In genomic region chr6:141421378-141421777, GRCh38 we compare ENCODE assay signal across 12 cellular contexts.
A peak's percentile ranks its signal among the peaks of the same experiment; 100 is the strongest.
DNase-seq lines count a peak whose midpoint lies in the region; ATAC-seq, FAIRE-seq and TF ChIP-seq lines count a peak whose summit lies in the region.
"Had no signal": no experiment of that assay in that cellular context is flagged by ENCODE, and none has a peak within 500 bp of the region (broad histone marks: within the 10 kb centered on the region; RNA-seq: fewer than 3 reads in every experiment).

No MANE protein-coding gene starts in this region.

- POLR2A ChIA-PET in RWPE1 (lab: Yijun Ruan, JAX; ENCODE audit: low non-redundant PET), result no interaction called here
- POLR2A ChIA-PET in WTC11 (lab: Charles Lee), result no interaction called here

- peaks cover 12% of the 10 kb centered on the region for H3K36me3 Mint-ChIP-seq in WTC11

- peak; percentile 51 for DNase-seq in GM03348 (ENCODE audit: low spot score)
- DNase-seq in RWPE1 (ENCODE audit: low spot score), result peak; percentile 54
- peak; percentile 92 for DNase-seq in fibroblast of mammary gland (ENCODE audit: low read depth)
- peak; percentile 97 for DNase-seq in renal cortical epithelial cell (ENCODE audit: low read depth)
- no peak for DNase-seq in stomach
- no peak for DNase-seq in GF-D8 (lab: John Stamatoyannopoulos, UW)
- no peak for DNase-seq in kidney
- DNase-seq in WTC11 (ENCODE audit: low spot score), result no peak
- DNase-seq: glutamatergic neuron, H9, midbrain, NCI-H1092 had no signal

- H3K9me3 ChIP-seq in stomach (peaks cover 0 to 4% (median 0%) of the 10 kb centered on the region in 4 donors), kidney (ENCODE audit: control insufficient read depth in 1 of 2, low read length in 2 of 2) (no peaks in the 10 kb centered on the region)

- TF ChIP-seq POLR2A in stomach (IDR thresholded peaks at IDR 0.05), result no peak

- TF ChIP-seq CTCF in RWPE1 (conservative IDR thresholded peaks at IDR 0.05; ENCODE audit: low read depth) (no peak), fibroblast of mammary gland (conservative IDR thresholded peaks at IDR 0.05; ENCODE audit: control insufficient read depth, insufficient read depth, low read depth, low read length) (no peak), stomach (IDR thresholded peaks at IDR 0.05) (no peak), kidney (IDR thresholded peaks at IDR 0.05; ENCODE audit: borderline replicate concordance, extremely low read depth, insufficient read depth) (no peak), WTC11 (IDR thresholded peaks at IDR 0.05) (no peak)

- H3K9me3 Mint-ChIP-seq in WTC11, result peaks cover 22% of the 10 kb centered on the region

- intact Hi-C loops in stomach (cut with DNase I; ENCODE audit: low total_unique reads), result no loop called here
- intact Hi-C loops in kidney (cut with DNase I), result no loop called here

- TF ChIP-seq EP300 in stomach (IDR thresholded peaks at IDR 0.05), result no peak

- H3K27ac ChIP-seq in RWPE1 (no peak overlapping the region), stomach (no peak overlapping the region), kidney (ENCODE audit: low read depth in 2 of 2, low read length in 2 of 2) (no peak overlapping the region)

- H3K4me1 ChIP-seq in stomach, result no peaks in the 10 kb centered on the region
- no peaks in the 10 kb centered on the region for H3K4me1 ChIP-seq in kidney (ENCODE audit: control insufficient read depth in 1 of 2, insufficient read depth in 1 of 2, low read depth in 1 of 2, low read length in 2 of 2)

- no peak for FAIRE-seq in kidney (lab: Jason Lieb, UNC)

- H3K4me1 Mint-ChIP-seq in WTC11, result no peaks in the 10 kb centered on the region
- H3K4me1 Mint-ChIP-seq: H9 had no signal

- no peak overlapping the region for H3K4me3 Mint-ChIP-seq in WTC11
- H3K4me3 Mint-ChIP-seq: H9 had no signal

- H3K27me3 ChIP-seq in stomach, result no peaks in the 10 kb centered on the region

- CTCF ChIA-PET in RWPE1 (lab: Yijun Ruan, JAX), result no interaction called here
- CTCF ChIA-PET in WTC11 (lab: Charles Lee), result no interaction called here

- 70 to 84% (median 84%) methylated on average over 4 of the region's 4 CpGs for WGBS in stomach, 5 donors

- H3K27me3 Mint-ChIP-seq in WTC11 (ENCODE audit: low read depth), result no peaks in the 10 kb centered on the region

- no peak overlapping the region for H3K27ac Mint-ChIP-seq in WTC11
- H3K27ac Mint-ChIP-seq: H9 had no signal

- H3K9ac ChIP-seq in kidney (ENCODE audit: low read length in 2 of 2), result no peak overlapping the region

- ATAC-seq in WTC11, result no peak

- H3K4me3 ChIP-seq in fibroblast of mammary gland (ENCODE audit: control insufficient read depth, low read depth, low read length) (no peak overlapping the region), stomach (no peak overlapping the region), kidney (ENCODE audit: low read length in 2 of 2) (no peak overlapping the region)

- H3K36me3 ChIP-seq in stomach (no peaks in the 10 kb centered on the region), kidney (ENCODE audit: control insufficient read depth in 1 of 2, insufficient read depth in 2 of 2, low read length in 2 of 2) (no peaks in the 10 kb centered on the region)

TF ChIP-seq in WTC11, 78 proteins besides CTCF, POLR2A, EP300 and RAD21 (continues in another document):
- no peak for TF ChIP-seq ETV6 (CRISPR knock-in tag; IDR thresholded peaks at IDR 0.05)
- TF ChIP-seq, protein P1, sequence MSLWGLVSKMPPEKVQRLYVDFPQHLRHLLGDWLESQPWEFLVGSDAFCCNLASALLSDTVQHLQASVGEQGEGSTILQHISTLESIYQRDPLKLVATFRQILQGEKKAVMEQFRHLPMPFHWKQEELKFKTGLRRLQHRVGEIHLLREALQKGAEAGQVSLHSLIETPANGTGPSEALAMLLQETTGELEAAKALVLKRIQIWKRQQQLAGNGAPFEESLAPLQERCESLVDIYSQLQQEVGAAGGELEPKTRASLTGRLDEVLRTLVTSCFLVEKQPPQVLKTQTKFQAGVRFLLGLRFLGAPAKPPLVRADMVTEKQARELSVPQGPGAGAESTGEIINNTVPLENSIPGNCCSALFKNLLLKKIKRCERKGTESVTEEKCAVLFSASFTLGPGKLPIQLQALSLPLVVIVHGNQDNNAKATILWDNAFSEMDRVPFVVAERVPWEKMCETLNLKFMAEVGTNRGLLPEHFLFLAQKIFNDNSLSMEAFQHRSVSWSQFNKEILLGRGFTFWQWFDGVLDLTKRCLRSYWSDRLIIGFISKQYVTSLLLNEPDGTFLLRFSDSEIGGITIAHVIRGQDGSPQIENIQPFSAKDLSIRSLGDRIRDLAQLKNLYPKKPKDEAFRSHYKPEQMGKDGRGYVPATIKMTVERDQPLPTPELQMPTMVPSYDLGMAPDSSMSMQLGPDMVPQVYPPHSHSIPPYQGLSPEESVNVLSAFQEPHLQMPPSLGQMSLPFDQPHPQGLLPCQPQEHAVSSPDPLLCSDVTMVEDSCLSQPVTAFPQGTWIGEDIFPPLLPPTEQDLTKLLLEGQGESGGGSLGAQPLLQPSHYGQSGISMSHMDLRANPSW (CRISPR knock-in tag; conservative IDR thresholded peaks at IDR 0.05; ENCODE audit: low read depth), result no peak
- no peak for TF ChIP-seq HMGA2 (CRISPR knock-in tag; IDR thresholded peaks at IDR 0.05)
- no peak for TF ChIP-seq EMX1 (CRISPR knock-in tag; IDR thresholded peaks at IDR 0.05)
- TF ChIP-seq, protein P2, sequence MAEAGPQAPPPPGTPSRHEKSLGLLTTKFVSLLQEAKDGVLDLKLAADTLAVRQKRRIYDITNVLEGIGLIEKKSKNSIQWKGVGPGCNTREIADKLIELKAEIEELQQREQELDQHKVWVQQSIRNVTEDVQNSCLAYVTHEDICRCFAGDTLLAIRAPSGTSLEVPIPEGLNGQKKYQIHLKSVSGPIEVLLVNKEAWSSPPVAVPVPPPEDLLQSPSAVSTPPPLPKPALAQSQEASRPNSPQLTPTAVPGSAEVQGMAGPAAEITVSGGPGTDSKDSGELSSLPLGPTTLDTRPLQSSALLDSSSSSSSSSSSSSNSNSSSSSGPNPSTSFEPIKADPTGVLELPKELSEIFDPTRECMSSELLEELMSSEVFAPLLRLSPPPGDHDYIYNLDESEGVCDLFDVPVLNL (CRISPR knock-in tag; IDR thresholded peaks at IDR 0.05; ENCODE audit: borderline replicate concordance, low read depth), result no peak
- no peak for TF ChIP-seq CREB1 (CRISPR knock-in tag; IDR thresholded peaks at IDR 0.05)
- TF ChIP-seq ZNF396 (CRISPR knock-in tag; IDR thresholded peaks at IDR 0.05; ENCODE audit: borderline replicate concordance), result no peak
- no peak for TF ChIP-seq PRRX2 (CRISPR knock-in tag; IDR thresholded peaks at IDR 0.05)
- no peak for TF ChIP-seq NR2C2 (CRISPR knock-in tag; IDR thresholded peaks at IDR 0.05)
- no peak for TF ChIP-seq ZNF232 (CRISPR knock-in tag; IDR thresholded peaks at IDR 0.05)
- TF ChIP-seq CBFB (CRISPR knock-in tag; IDR thresholded peaks at IDR 0.05; ENCODE audit: low read depth), result no peak
- no peak for TF ChIP-seq ZNF425 (CRISPR knock-in tag; conservative IDR thresholded peaks at IDR 0.05)
- TF ChIP-seq, protein P3, sequence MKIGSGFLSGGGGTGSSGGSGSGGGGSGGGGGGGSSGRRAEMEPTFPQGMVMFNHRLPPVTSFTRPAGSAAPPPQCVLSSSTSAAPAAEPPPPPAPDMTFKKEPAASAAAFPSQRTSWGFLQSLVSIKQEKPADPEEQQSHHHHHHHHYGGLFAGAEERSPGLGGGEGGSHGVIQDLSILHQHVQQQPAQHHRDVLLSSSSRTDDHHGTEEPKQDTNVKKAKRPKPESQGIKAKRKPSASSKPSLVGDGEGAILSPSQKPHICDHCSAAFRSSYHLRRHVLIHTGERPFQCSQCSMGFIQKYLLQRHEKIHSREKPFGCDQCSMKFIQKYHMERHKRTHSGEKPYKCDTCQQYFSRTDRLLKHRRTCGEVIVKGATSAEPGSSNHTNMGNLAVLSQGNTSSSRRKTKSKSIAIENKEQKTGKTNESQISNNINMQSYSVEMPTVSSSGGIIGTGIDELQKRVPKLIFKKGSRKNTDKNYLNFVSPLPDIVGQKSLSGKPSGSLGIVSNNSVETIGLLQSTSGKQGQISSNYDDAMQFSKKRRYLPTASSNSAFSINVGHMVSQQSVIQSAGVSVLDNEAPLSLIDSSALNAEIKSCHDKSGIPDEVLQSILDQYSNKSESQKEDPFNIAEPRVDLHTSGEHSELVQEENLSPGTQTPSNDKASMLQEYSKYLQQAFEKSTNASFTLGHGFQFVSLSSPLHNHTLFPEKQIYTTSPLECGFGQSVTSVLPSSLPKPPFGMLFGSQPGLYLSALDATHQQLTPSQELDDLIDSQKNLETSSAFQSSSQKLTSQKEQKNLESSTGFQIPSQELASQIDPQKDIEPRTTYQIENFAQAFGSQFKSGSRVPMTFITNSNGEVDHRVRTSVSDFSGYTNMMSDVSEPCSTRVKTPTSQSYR (CRISPR knock-in tag; IDR thresholded peaks at IDR 0.05), result no peak
- TF ChIP-seq JUN (CRISPR knock-in tag; IDR thresholded peaks at IDR 0.05), result no peak
- no peak for TF ChIP-seq E2F1 (CRISPR knock-in tag; IDR thresholded peaks at IDR 0.05)
- TF ChIP-seq ZNF138 (CRISPR knock-in tag; conservative IDR thresholded peaks at IDR 0.05), result no peak
- no peak for TF ChIP-seq SMAD4 (CRISPR knock-in tag; IDR thresholded peaks at IDR 0.05)

Comparison
In these comparisons a context has a peak if more than half of its experiments do, and no peak if none do; other contexts are left out.
1. DNase-seq: peak in GM03348 (single experiment), RWPE1 (single experiment), fibroblast of mammary gland (single experiment) and renal cortical epithelial cell (single experiment); none in stomach (single experiment), GF-D8 (single experiment), kidney (single experiment) and WTC11 (single experiment).